In genomic region chr10:79056361-79056735, GRCh38 we compare ENCODE assay signal across 17 cellular contexts.
"Had no signal": no experiment of that assay in that cellular context is flagged by ENCODE, and none has a peak within 500 bp of the region (broad histone marks: within the 10 kb centered on the region; RNA-seq: fewer than 3 reads in every experiment).

No MANE protein-coding gene starts in this region.

- DNase-seq: activated CD4-positive, alpha-beta T cell treated with anti-CD3 and anti-CD28 coated beads, Interleukin-2, amount 10 ng/mL, durations not matched to agents 7 days and 5 days; activated naive CD4-positive, alpha-beta T cell treated with anti-CD3 and anti-CD28 coated beads for 36 hours; activated T-cell treated with anti-CD3 and anti-CD28 coated beads for 4 hours; immature natural killer cell; nephron progenitor cell; stimulated activated CD4-positive, alpha-beta T cell treated with anti-CD3 and anti-CD28 coated beads, Interleukin-4, amount 100 ng/mL, for 1 hour; stimulated activated naive CD4-positive, alpha-beta T cell; substantia nigra; SW 1271; trophoblast cell had no signal

- H3K36me3 Mint-ChIP-seq: memory B cell had no signal

- FAIRE-seq: astrocyte, bronchial epithelial cell, frontal cortex had no signal

- ATAC-seq: heart left ventricle had no signal

- H3K36me3 ChIP-seq: heart left ventricle had no signal

- H3K9me3 Mint-ChIP-seq: activated CD4-positive, alpha-beta T cell treated with anti-CD3 and anti-CD28 coated beads, Interleukin-2, amount 10 ng/mL, durations not matched to agents 7 days and 5 days; activated naive CD4-positive, alpha-beta T cell treated with anti-CD3 and anti-CD28 coated beads for 36 hours; endodermal cell; immature natural killer cell; memory B cell; nephron progenitor cell had no signal

- H3K27ac Mint-ChIP-seq: activated CD4-positive, alpha-beta T cell treated with anti-CD3 and anti-CD28 coated beads, Interleukin-2, amount 10 ng/mL, durations not matched to agents 7 days and 5 days; activated naive CD4-positive, alpha-beta T cell treated with anti-CD3 and anti-CD28 coated beads for 36 hours; endodermal cell; immature natural killer cell; memory B cell; nephron progenitor cell had no signal

- H3K27me3 Mint-ChIP-seq: activated CD4-positive, alpha-beta T cell treated with anti-CD3 and anti-CD28 coated beads, Interleukin-2, amount 10 ng/mL, durations not matched to agents 7 days and 5 days had no signal

- H3K27ac ChIP-seq: dorsolateral prefrontal cortex, heart left ventricle had no signal

- H3K4me1 Mint-ChIP-seq: immature natural killer cell, memory B cell had no signal

- H3K4me3 ChIP-seq: dorsolateral prefrontal cortex, heart left ventricle had no signal

- H3K4me3 Mint-ChIP-seq: activated CD4-positive, alpha-beta T cell treated with anti-CD3 and anti-CD28 coated beads, Interleukin-2, amount 10 ng/mL, durations not matched to agents 7 days and 5 days; activated naive CD4-positive, alpha-beta T cell treated with anti-CD3 and anti-CD28 coated beads for 36 hours; endodermal cell; immature natural killer cell; memory B cell; nephron progenitor cell had no signal

- H3K9me3 ChIP-seq: heart left ventricle had no signal

- H3K27me3 ChIP-seq: dorsolateral prefrontal cortex, heart left ventricle had no signal
